In the genomic region with DNA sequence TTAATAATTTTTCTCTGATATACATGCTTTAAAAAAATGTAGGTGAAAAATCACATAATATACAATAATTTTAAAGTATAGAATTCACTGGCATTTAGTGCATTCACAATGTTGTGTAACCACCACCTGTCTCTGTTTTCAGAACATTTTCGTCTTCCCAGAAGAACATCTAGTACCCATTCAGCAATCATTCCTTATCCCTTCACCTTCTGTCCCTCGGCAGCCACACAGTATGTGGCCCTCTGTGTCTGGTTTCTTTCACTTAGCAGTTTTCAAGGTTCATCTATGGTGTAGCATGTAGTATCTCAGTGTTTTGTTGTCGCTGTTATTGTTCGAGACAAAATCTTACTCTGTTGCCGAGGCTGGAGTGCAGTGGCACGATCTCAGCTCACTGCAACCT, we compare ENCODE assay signal across 18 cellular contexts. TPM values are rescaled to one million over a fixed set of nuclear protein-coding genes. Genes with fewer than 3 reads are reported as not detected.
DNase-seq lines count a peak whose midpoint lies in the region; ATAC-seq, FAIRE-seq and TF ChIP-seq lines count a peak whose summit lies in the region.
"Had no signal": no experiment of that assay in that cellular context is flagged by ENCODE, and none has a peak within 500 bp of the region (broad histone marks: within the 10 kb centered on the region; RNA-seq: fewer than 3 reads in every experiment).

No MANE protein-coding gene starts in this region.

- H3K27me3 ChIP-seq in CD8-positive, alpha-beta T cell (ENCODE audit: insufficient read depth, low read length): no peaks in the 10 kb centered on the region
- H3K27me3 ChIP-seq in bronchial epithelial cell (ENCODE audit: control insufficient read depth, insufficient read depth, low read length): no peaks in the 10 kb centered on the region
- H3K27me3 ChIP-seq in naive thymus-derived CD4-positive, alpha-beta T cell (ENCODE audit: control insufficient read depth in 2 of 2, insufficient read depth in 2 of 2, low read length in 2 of 2): no peaks in the 10 kb centered on the region
- H3K27me3 ChIP-seq in mesenchymal stem cell (ENCODE audit: control insufficient read depth in 1 of 2, insufficient read depth in 1 of 2, low read length in 2 of 2): no peaks in the 10 kb centered on the region
- H3K27me3 ChIP-seq: BE2C had no signal

- over 99% methylated on average over 6 of the region's 6 CpGs for WGBS in mesenchymal stem cell

- no peak for TF ChIP-seq POLR2A in GM12891 (IDR thresholded peaks at IDR 0.05; ENCODE audit: low read depth, low read length)

- H3K14ac ChIP-seq in mesenchymal stem cell (ENCODE audit: low read length in 2 of 2): no peak overlapping the region

- H3K36me3 ChIP-seq in CD8-positive, alpha-beta T cell (ENCODE audit: insufficient read depth, low read length): peaks cover 12% of the 10 kb centered on the region
- H3K36me3 ChIP-seq in bronchial epithelial cell (ENCODE audit: control insufficient read depth, insufficient read depth, low read length) (peaks cover 3% of the 10 kb centered on the region), mesenchymal stem cell (ENCODE audit: control insufficient read depth in 1 of 2, insufficient read depth in 2 of 2, low read depth in 1 of 2, low read length in 2 of 2) (peaks cover 17 to 36% of the 10 kb centered on the region in 2 experiments)
- peaks cover 0 to 24% (median 0%) of the 10 kb centered on the region in 3 experiments for H3K36me3 ChIP-seq in naive thymus-derived CD4-positive, alpha-beta T cell (ENCODE audit: control insufficient read depth in 2 of 3, insufficient read depth in 3 of 3, low read length in 3 of 3)

- H4K91ac ChIP-seq in mesenchymal stem cell (ENCODE audit: low read length): no peak overlapping the region

- no peaks in the 10 kb centered on the region for H3K9me3 ChIP-seq in CD8-positive, alpha-beta T cell (ENCODE audit: low read length)
- no peaks in the 10 kb centered on the region for H3K9me3 ChIP-seq in naive thymus-derived CD4-positive, alpha-beta T cell (ENCODE audit: control insufficient read depth in 2 of 3, low read length in 3 of 3)
- peaks cover 3% of the 10 kb centered on the region for H3K9me3 ChIP-seq in mesenchymal stem cell (ENCODE audit: control insufficient read depth, low read length)
- H3K9me3 ChIP-seq: BE2C had no signal

- no peak overlapping the region for H3K4me3 ChIP-seq in CD8-positive, alpha-beta T cell (ENCODE audit: low read depth, low read length)
- no peak overlapping the region for H3K4me3 ChIP-seq in bronchial epithelial cell (ENCODE audit: low read depth, low read length)
- no peak overlapping the region for H3K4me3 ChIP-seq in naive thymus-derived CD4-positive, alpha-beta T cell (ENCODE audit: low read length)
- no peak overlapping the region for H3K4me3 ChIP-seq in mesenchymal stem cell (ENCODE audit: insufficient read depth in 1 of 2, low read depth in 1 of 2, low read length in 2 of 2)

- ATAC-seq in CD8-positive, alpha-beta T cell: no peak
- ATAC-seq in naive thymus-derived CD4-positive, alpha-beta T cell: no peak

- peak overlapping the region; percentile 68 for H3K27ac Mint-ChIP-seq in CD8-positive, alpha-beta T cell
- peak overlapping the region in 6 of 9 donors; percentile 6 to 51 (median 26) for H3K27ac Mint-ChIP-seq in naive thymus-derived CD4-positive, alpha-beta T cell
- H3K27ac Mint-ChIP-seq: HFFc6 had no signal

- POLR2A ChIA-PET in CD8-positive, alpha-beta T cell (lab: Charles Lee): no interaction called here
- POLR2A ChIA-PET in naive thymus-derived CD4-positive, alpha-beta T cell (lab: Charles Lee): no interaction called here

- DNase-seq in CD8-positive, alpha-beta T cell: no peak
- DNase-seq in GM12891 (ENCODE audit: insufficient read length, low spot score) (no peak), bronchial epithelial cell (ENCODE audit: low read depth) (no peak), NCI-H187 (lab: John Stamatoyannopoulos, UW) (no peak), mesenchymal stem cell (no peak), NCI-H774 (lab: John Stamatoyannopoulos, UW) (no peak)
- no peak for DNase-seq in naive thymus-derived CD4-positive, alpha-beta T cell
- DNase-seq: BE2C, EL, HFFc6, KG1, NCI-H1105 treated with DMSO at 0.1 percent for 48 hours, NCI-H1694, NCI-H2081 treated with DMSO at 0.1 percent for 48 hours, NCI-H2171 treated with DMSO at 0.1 percent for 48 hours, NCI-H524 treated with DMSO at 0.1 percent for 48 hours, OCI-M1 had no signal

- peaks cover 11% of the 10 kb centered on the region for H3K79me1 ChIP-seq in mesenchymal stem cell (replicated peaks; ENCODE audit: low read length, poor library complexity, severe bottlenecking)

- H2AFZ ChIP-seq in mesenchymal stem cell (ENCODE audit: low read depth, low read length): no peak overlapping the region

- H4K8ac ChIP-seq in mesenchymal stem cell (ENCODE audit: low read length): no peak overlapping the region

- peaks cover 20% of the 10 kb centered on the region for H3K4me1 Mint-ChIP-seq in CD8-positive, alpha-beta T cell (ENCODE audit: low read depth)
- peaks cover 3 to 37% (median 23%) of the 10 kb centered on the region in 7 donors for H3K4me1 Mint-ChIP-seq in naive thymus-derived CD4-positive, alpha-beta T cell

- peaks cover 63% of the 10 kb centered on the region for H3K36me3 Mint-ChIP-seq in CD8-positive, alpha-beta T cell
- peaks cover 19 to 51% (median 43%) of the 10 kb centered on the region in 5 donors for H3K36me3 Mint-ChIP-seq in naive thymus-derived CD4-positive, alpha-beta T cell

- no peak overlapping the region for H3K9ac ChIP-seq in mesenchymal stem cell (ENCODE audit: low read length)

- H2BK12ac ChIP-seq in mesenchymal stem cell (ENCODE audit: low read length in 2 of 2): no peak overlapping the region

- H3K4me2 ChIP-seq in mesenchymal stem cell (ENCODE audit: low read length, poor library complexity, severe bottlenecking): no peak overlapping the region

- FAIRE-seq in GM12891 (lab: Jason Lieb, UNC): peak; percentile 81
- peak; percentile 43 for FAIRE-seq in bronchial epithelial cell (lab: Jason Lieb, UNC)
- FAIRE-seq: RCC 7860 had no signal

- H3K4me3 Mint-ChIP-seq in CD8-positive, alpha-beta T cell: no peak overlapping the region
- H3K4me3 Mint-ChIP-seq in naive thymus-derived CD4-positive, alpha-beta T cell: no peak overlapping the region
- H3K4me3 Mint-ChIP-seq: HFFc6 had no signal

- H3K4ac ChIP-seq in mesenchymal stem cell (ENCODE audit: low read depth in 1 of 2, low read length in 2 of 2): no peak overlapping the region

- CTCF ChIA-PET in CD8-positive, alpha-beta T cell (lab: Charles Lee): no interaction called here
- CTCF ChIA-PET in naive thymus-derived CD4-positive, alpha-beta T cell (lab: Charles Lee): no interaction called here

- H3K9me3 Mint-ChIP-seq in CD8-positive, alpha-beta T cell: no peaks in the 10 kb centered on the region
- peaks cover 0 to 5% (median 0%) of the 10 kb centered on the region in 11 donors for H3K9me3 Mint-ChIP-seq in naive thymus-derived CD4-positive, alpha-beta T cell
- H3K9me3 Mint-ChIP-seq: HFFc6 had no signal

- intact Hi-C loops in CD8-positive, alpha-beta T cell (cut with DNase I, micrococcal nuclease): no loop called here
- intact Hi-C loops in naive thymus-derived CD4-positive, alpha-beta T cell (cut with micrococcal nuclease): no loop called here

- no peak overlapping the region for H2BK15ac ChIP-seq in mesenchymal stem cell (ENCODE audit: low read depth, poor library complexity, severe bottlenecking)

- no peak overlapping the region for H2AK5ac ChIP-seq in mesenchymal stem cell (ENCODE audit: low read length, severe bottlenecking)

- H2BK5ac ChIP-seq in mesenchymal stem cell (ENCODE audit: low read depth, low read length, poor library complexity, severe bottlenecking): no peak overlapping the region

- H3K4me1 ChIP-seq in CD8-positive, alpha-beta T cell (ENCODE audit: insufficient read depth, low read length): no peaks in the 10 kb centered on the region
- H3K4me1 ChIP-seq in naive thymus-derived CD4-positive, alpha-beta T cell (ENCODE audit: control insufficient read depth in 2 of 2, insufficient read depth in 2 of 2, low read length in 2 of 2): no peaks in the 10 kb centered on the region
- H3K4me1 ChIP-seq in mesenchymal stem cell (ENCODE audit: control insufficient read depth, insufficient read depth, low read depth, low read length): no peaks in the 10 kb centered on the region
- H3K4me1 ChIP-seq: BE2C had no signal

- TF ChIP-seq CTCF in CD8-positive, alpha-beta T cell (IDR thresholded peaks at IDR 0.05): no peak
- no peak for TF ChIP-seq CTCF in bronchial epithelial cell (IDR thresholded peaks at IDR 0.05; ENCODE audit: insufficient read depth, low read length, severe bottlenecking)

- H3K27me3 Mint-ChIP-seq in CD8-positive, alpha-beta T cell (ENCODE audit: low read depth): no peaks in the 10 kb centered on the region
- no peaks in the 10 kb centered on the region for H3K27me3 Mint-ChIP-seq in naive thymus-derived CD4-positive, alpha-beta T cell

- H3K18ac ChIP-seq in mesenchymal stem cell (ENCODE audit: low read depth in 1 of 2, low read length in 2 of 2): no peak overlapping the region

- no peak overlapping the region for H2BK120ac ChIP-seq in mesenchymal stem cell (ENCODE audit: low read depth, low read length)

- no peak overlapping the region for H3K23ac ChIP-seq in mesenchymal stem cell (ENCODE audit: low read length in 2 of 2)

- H3K27ac ChIP-seq in CD8-positive, alpha-beta T cell (ENCODE audit: low read depth, low read length): no peak overlapping the region
- no peak overlapping the region for H3K27ac ChIP-seq in naive thymus-derived CD4-positive, alpha-beta T cell (ENCODE audit: low read depth, low read length)
- H3K27ac ChIP-seq in mesenchymal stem cell (ENCODE audit: low read length, poor library complexity, severe bottlenecking): no peak overlapping the region

TF ChIP-seq in GM12891, 5 proteins besides CTCF, POLR2A, EP300 and RAD21:
- TF ChIP-seq SPI1 (IDR thresholded peaks at IDR 0.05; ENCODE audit: low read depth, low read length) (no peak), TAF1 (IDR thresholded peaks at IDR 0.05; ENCODE audit: low read depth, low read length) (no peak), PAX5 (IDR thresholded peaks at IDR 0.05; ENCODE audit: insufficient read depth, low read length, severe bottlenecking) (no peak), POLR2AphosphoS5 (IDR thresholded peaks at IDR 0.05; ENCODE audit: low read depth, low read length) (no peak), POU2F2 (IDR thresholded peaks at IDR 0.05; ENCODE audit: low read depth, low read length) (no peak)

RNA-seq across cellular contexts. Expression of a gene that starts 33.6 kb away (rescaled TPM):
- total RNA-seq in CD8-positive, alpha-beta T cell: 10 to 100 TPM; 23.8 to 28.7 TPM
- 66.1 TPM for polyA plus RNA-seq in GM12891 (2012; ENCODE audit: low read depth, missing spikeins)
- total RNA-seq in bronchial epithelial cell: 36.9 and 46.5 TPM in 2 replicates
- total RNA-seq in naive thymus-derived CD4-positive, alpha-beta T cell: 10 to 100 TPM; 31.4 to 64.4 (median 59.4) TPM
- polyA plus RNA-seq in naive thymus-derived CD4-positive, alpha-beta T cell: 10 to 100 TPM; 48.1 to 63.0 TPM
- polyA plus RNA-seq in mesenchymal stem cell (2013, experiment 1 of 2): 19.2 TPM
- polyA plus RNA-seq in mesenchymal stem cell (2013, experiment 2 of 2): 19.4 TPM
